Comparison of ENCODE assay signal across 8 cellular contexts in genomic region chr13:44972956-44973581, GRCh38. TPM values are rescaled to one million over a fixed set of nuclear protein-coding genes. Genes with fewer than 3 reads are reported as not detected.
DNase-seq lines count a peak whose midpoint lies in the region; ATAC-seq and TF ChIP-seq lines count a peak whose summit lies in the region.

No MANE protein-coding gene starts in this region.

- H3K9ac ChIP-seq in Loucy (ENCODE audit: low read depth, low read length, poor library complexity, severe bottlenecking) = no peak overlapping the region

- H3K36me3 ChIP-seq in DOHH2 (ENCODE audit: control insufficient read depth, low read length) = peaks cover 62% of the 10 kb centered on the region
- H3K36me3 ChIP-seq in Loucy (ENCODE audit: insufficient read depth, low read length) = peaks cover 55% of the 10 kb centered on the region; the same call in 1 of the 2 replicates
- H3K36me3 ChIP-seq in breast epithelium = no peaks in the 10 kb centered on the region

- H3K4me1 Mint-ChIP-seq in mesothelial cell of epicardium = peaks cover 16% of the 10 kb centered on the region

- H3K4me1 ChIP-seq in DOHH2 (ENCODE audit: control insufficient read depth, low read length) (peaks cover 14% of the 10 kb centered on the region), Loucy (ENCODE audit: insufficient read depth, low read length, poor library complexity, severe bottlenecking) (no peaks in the 10 kb centered on the region), breast epithelium (no peaks in the 10 kb centered on the region)

- H2AFZ ChIP-seq in Loucy (ENCODE audit: low read length) = no peak overlapping the region

- H3K9me3 Mint-ChIP-seq in mesothelial cell of epicardium = no peaks in the 10 kb centered on the region

- DNase-seq in breast epithelium (ENCODE audit: low spot score in 2 of 2) (no peak), mesothelial cell of epicardium (ENCODE audit: low spot score in 2 of 2, unreplicated experiment in 2 of 2) (no peak), ecto neural progenitor cell (ENCODE audit: low spot score) (no peak)

- ATAC-seq in HG02840 (IDR thresholded peaks at IDR 0.05; ENCODE audit: low FRiP score, unreplicated experiment) (no peak), GM18861 (IDR thresholded peaks at IDR 0.05; ENCODE audit: unreplicated experiment) (no peak), esophagus mucosa (no peak)

- peaks cover 8% of the 10 kb centered on the region for H3K36me3 Mint-ChIP-seq in mesothelial cell of epicardium

- TF ChIP-seq POLR2A in breast epithelium (IDR thresholded peaks at IDR 0.05) = no peak

- no peaks in the 10 kb centered on the region; the same call in 1 of the 2 replicates for H3K79me2 ChIP-seq in DOHH2 (ENCODE audit: control insufficient read depth, low read length)
- H3K79me2 ChIP-seq in Loucy (ENCODE audit: insufficient read depth, low read length) = 0 out of 2 replicates have a peak, but pooled peaks cover 6% of the 10 kb centered on the region

- H3K27me3 ChIP-seq in DOHH2 (ENCODE audit: control insufficient read depth, low read length) (no peaks in the 10 kb centered on the region), Loucy (ENCODE audit: insufficient read depth, low read length, poor library complexity, severe bottlenecking) (no peaks in the 10 kb centered on the region), breast epithelium (no peaks in the 10 kb centered on the region)

- no peak overlapping the region for H3K27ac Mint-ChIP-seq in mesothelial cell of epicardium

- H3K4me2 ChIP-seq in DOHH2 (ENCODE audit: low read length) (no peak overlapping the region), Loucy (ENCODE audit: low read depth, low read length, poor library complexity, severe bottlenecking) (no peak overlapping the region)

- H3K4me3 ChIP-seq in DOHH2 (ENCODE audit: low read length) (no peak overlapping the region), Loucy (ENCODE audit: low read length, poor library complexity, severe bottlenecking) (no peak overlapping the region), breast epithelium (no peak overlapping the region)

- 0 out of 2 replicates have a peak, but pooled peaks cover 2% of the 10 kb centered on the region for H3F3A ChIP-seq in DOHH2 (ENCODE audit: control insufficient read depth, insufficient read depth)
- no peaks in the 10 kb centered on the region for H3F3A ChIP-seq in Loucy (ENCODE audit: low read depth)

- H4K20me1 ChIP-seq in DOHH2 (ENCODE audit: control insufficient read depth, insufficient read depth, low read depth, low read length) (no peaks in the 10 kb centered on the region), Loucy (ENCODE audit: insufficient read depth, low read length, poor library complexity, severe bottlenecking) (no peaks in the 10 kb centered on the region)

- H3K9me2 ChIP-seq in DOHH2 (replicated peaks; ENCODE audit: control insufficient read depth, low read length) (no peaks in the 10 kb centered on the region), Loucy (replicated peaks; ENCODE audit: low read depth, low read length) (no peaks in the 10 kb centered on the region)

- no peaks in the 10 kb centered on the region for H3K27me3 Mint-ChIP-seq in mesothelial cell of epicardium (ENCODE audit: low read depth)

- no peak overlapping the region for H3K4me3 Mint-ChIP-seq in mesothelial cell of epicardium

- no peaks in the 10 kb centered on the region for H3K9me3 ChIP-seq in DOHH2 (ENCODE audit: control insufficient read depth, insufficient read depth, low read length)
- no peaks in the 10 kb centered on the region for H3K9me3 ChIP-seq in Loucy (ENCODE audit: insufficient read depth, low read depth, low read length)
- H3K9me3 ChIP-seq in breast epithelium = no peaks in the 10 kb centered on the region

- H3K27ac ChIP-seq in DOHH2 (ENCODE audit: low read depth, low read length) (no peak overlapping the region), breast epithelium (no peak overlapping the region)

- intact Hi-C loops in breast epithelium (cut with DNase I; ENCODE audit: low total_unique reads) = no loop called here

- peak; percentile 62 for TF ChIP-seq CTCF in DOHH2 (IDR thresholded peaks at IDR 0.05; ENCODE audit: low read depth, low read length, poor library complexity, severe bottlenecking)
- TF ChIP-seq CTCF in Loucy (conservative IDR thresholded peaks at IDR 0.05; ENCODE audit: low read length) = peak; percentile 66
- TF ChIP-seq CTCF in breast epithelium (IDR thresholded peaks at IDR 0.05) = peak; percentile 29 to 59 (median 51)
- TF ChIP-seq CTCF in mesothelial cell of epicardium (IDR thresholded peaks at IDR 0.05; ENCODE audit: unreplicated experiment) = peak; percentile 85

RNA-seq across cellular contexts. Expression of gene NUFIP1, which starts 16.2 kb away (rescaled TPM):
- 1 to 10 TPM; 2.4 to 4.0 (median 3.3) TPM for total RNA-seq in breast epithelium
- 9.5 to 10.6 TPM (median 9.9 TPM) in 3 replicates for total RNA-seq in mesothelial cell of epicardium
- 3.5 TPM for total RNA-seq in esophagus mucosa

RNA-seq across cellular contexts. Expression of gene GPALPP1, which starts 16.3 kb away (rescaled TPM):
- total RNA-seq in breast epithelium (10 to 100 TPM; 22.7 to 36.0 (median 23.3) TPM), mesothelial cell of epicardium (33.6 to 35.0 TPM (median 33.7 TPM) in 3 replicates), esophagus mucosa (13.0 TPM)
